Comparison of ENCODE assay signal across 9 cellular contexts in genomic region chr6:44275749-44276648, GRCh38. TPM values are rescaled to one million over a fixed set of nuclear protein-coding genes. Genes with fewer than 3 reads are reported as not detected.
DNase-seq lines count a peak whose midpoint lies in the region; ATAC-seq lines count a peak whose summit lies in the region.
"Had no signal": no experiment of that assay in that cellular context is flagged by ENCODE, and none has a peak within 500 bp of the region (broad histone marks: within the 10 kb centered on the region; RNA-seq: fewer than 3 reads in every experiment).

No MANE protein-coding gene starts in this region.

- H3K4me3 Mint-ChIP-seq in stimulated activated effector memory CD8-positive, alpha-beta T cell treated with anti-CD3 and anti-CD28 coated beads, Interleukin-12 subunit alpha, Interleukin-12 subunit beta, amount 100 ng/mL, for 72 hours = no peak overlapping the region
- H3K4me3 Mint-ChIP-seq: HFFc6 had no signal

- WGBS in right cardiac atrium = 12% methylated on average over 109 of the region's 109 CpGs

- no peaks in the 10 kb centered on the region for H3K4me1 ChIP-seq in right cardiac atrium (ENCODE audit: control insufficient read depth, insufficient read depth, low read length)

- H3K36me3 Mint-ChIP-seq in activated naive CD4-positive, alpha-beta T cell treated with anti-CD3 and anti-CD28 coated beads, Interleukin-2, amount 50 U/mL, for 72 hours = no peaks in the 10 kb centered on the region
- H3K36me3 Mint-ChIP-seq in stimulated activated effector memory CD8-positive, alpha-beta T cell treated with anti-CD3 and anti-CD28 coated beads, Interleukin-12 subunit alpha, Interleukin-12 subunit beta, amount 100 ng/mL, for 72 hours = no peaks in the 10 kb centered on the region

- H3K4me1 Mint-ChIP-seq in stimulated activated effector memory CD8-positive, alpha-beta T cell treated with anti-CD3 and anti-CD28 coated beads, Interleukin-12 subunit alpha, Interleukin-12 subunit beta, amount 100 ng/mL, for 72 hours = peaks cover 10% of the 10 kb centered on the region

- no peaks in the 10 kb centered on the region for H3K27me3 ChIP-seq in right cardiac atrium (ENCODE audit: control insufficient read depth, insufficient read depth)

- intact Hi-C loops in right cardiac atrium (cut with DNase I) = loop anchor here in 1 of 4 donors (10.0 kb wide), 1 partner anchor 59 kb away; no protein-coding TSS in a partner anchor

- H3K27ac ChIP-seq in right cardiac atrium (ENCODE audit: low read length) = no peak overlapping the region

- H3K9me3 ChIP-seq in right cardiac atrium (ENCODE audit: control insufficient read depth, low read length) = no peaks in the 10 kb centered on the region

- DNase-seq in NCI-H510A (lab: John Stamatoyannopoulos, UW) (peak; percentile 30), NCI-H510A treated with DMSO at 0.1 percent for 48 hours (lab: John Stamatoyannopoulos, UW) (no peak), right cardiac atrium (no peak), AML-193 (lab: John Stamatoyannopoulos, UW) (no peak)
- no peak for DNase-seq in activated naive CD4-positive, alpha-beta T cell treated with anti-CD3 and anti-CD28 coated beads, Interleukin-2, amount 50 U/mL, for 72 hours (ENCODE audit: low spot score in 2 of 2)
- no peak for DNase-seq in stimulated activated effector memory CD8-positive, alpha-beta T cell treated with anti-CD3 and anti-CD28 coated beads, Interleukin-12 subunit alpha, Interleukin-12 subunit beta, amount 100 ng/mL, for 72 hours (ENCODE audit: low spot score in 2 of 2)
- no peak for DNase-seq in stimulated activated CD8-positive, alpha-beta memory T cell treated with anti-CD3 and anti-CD28 coated beads, Interleukin-4, amount 100 ng/mL, for 48 hours
- DNase-seq: HFFc6 had no signal

- ATAC-seq in activated naive CD4-positive, alpha-beta T cell treated with anti-CD3 and anti-CD28 coated beads, Interleukin-2, amount 50 U/mL, for 72 hours = peak; percentile 18 to 66
- ATAC-seq in right cardiac atrium (peak; percentile 20 to 24), HG03469 (IDR thresholded peaks at IDR 0.05; ENCODE audit: unreplicated experiment) (no peak)
- ATAC-seq in stimulated activated effector memory CD8-positive, alpha-beta T cell treated with anti-CD3 and anti-CD28 coated beads, Interleukin-12 subunit alpha, Interleukin-12 subunit beta, amount 100 ng/mL, for 72 hours = peak; percentile 58

- H3K4me3 ChIP-seq in right cardiac atrium (ENCODE audit: low read length) = peak overlapping the region; percentile 14

- no peak overlapping the region for H3K27ac Mint-ChIP-seq in activated naive CD4-positive, alpha-beta T cell treated with anti-CD3 and anti-CD28 coated beads, Interleukin-2, amount 50 U/mL, for 72 hours
- H3K27ac Mint-ChIP-seq in stimulated activated effector memory CD8-positive, alpha-beta T cell treated with anti-CD3 and anti-CD28 coated beads, Interleukin-12 subunit alpha, Interleukin-12 subunit beta, amount 100 ng/mL, for 72 hours = no peak overlapping the region
- H3K27ac Mint-ChIP-seq: HFFc6 had no signal

- H3K9me3 Mint-ChIP-seq in activated naive CD4-positive, alpha-beta T cell treated with anti-CD3 and anti-CD28 coated beads, Interleukin-2, amount 50 U/mL, for 72 hours = no peaks in the 10 kb centered on the region
- H3K9me3 Mint-ChIP-seq in stimulated activated effector memory CD8-positive, alpha-beta T cell treated with anti-CD3 and anti-CD28 coated beads, Interleukin-12 subunit alpha, Interleukin-12 subunit beta, amount 100 ng/mL, for 72 hours = no peaks in the 10 kb centered on the region
- H3K9me3 Mint-ChIP-seq: HFFc6 had no signal

RNA-seq across cellular contexts. Expression of gene TMEM151B, which starts 5.7 kb away (rescaled TPM):
- under 1 TPM in 1 of 2 donors, not detected in 1; 0.20 TPM for total RNA-seq in activated naive CD4-positive, alpha-beta T cell treated with anti-CD3 and anti-CD28 coated beads, Interleukin-2, amount 50 U/mL, for 72 hours
- 1 to 10 TPM in 1 of 4 donors, under 1 TPM in 1, not detected in 2; 0.26 to 1.1 TPM for total RNA-seq in right cardiac atrium
- polyA plus RNA-seq in right cardiac atrium = 0.88 TPM
- total RNA-seq: HFFc6 had no signal

RNA-seq across cellular contexts. Expression of gene NFKBIE, which starts 10.6 kb away (rescaled TPM):
- 10 to 100 TPM; 17.7 to 19.9 TPM for total RNA-seq in activated naive CD4-positive, alpha-beta T cell treated with anti-CD3 and anti-CD28 coated beads, Interleukin-2, amount 50 U/mL, for 72 hours
- total RNA-seq in right cardiac atrium = 1 to 10 TPM; 3.7 to 5.5 (median 4.3) TPM
- 2.6 TPM for polyA plus RNA-seq in right cardiac atrium

RNA-seq across cellular contexts. Expression of gene SLC35B2, which starts 18.7 kb away (rescaled TPM):
- 10 to 100 TPM; 18.3 to 23.8 TPM for total RNA-seq in activated naive CD4-positive, alpha-beta T cell treated with anti-CD3 and anti-CD28 coated beads, Interleukin-2, amount 50 U/mL, for 72 hours
- total RNA-seq in right cardiac atrium = 10 to 100 TPM; 21.0 to 25.2 (median 23.0) TPM
- 15.8 TPM for polyA plus RNA-seq in right cardiac atrium

RNA-seq across cellular contexts. Expression of gene HSP90AB1, which starts 29.1 kb away (rescaled TPM):
- total RNA-seq in activated naive CD4-positive, alpha-beta T cell treated with anti-CD3 and anti-CD28 coated beads, Interleukin-2, amount 50 U/mL, for 72 hours = 1,000 to 10,000 TPM; 1,343 to 1,701 TPM
- 100 to 1,000 TPM; 677 to 993 (median 871) TPM for total RNA-seq in right cardiac atrium
- 586 TPM for polyA plus RNA-seq in right cardiac atrium

RNA-seq across cellular contexts. Expression of gene AARS2, which starts 37.1 kb away (rescaled TPM):
- total RNA-seq in activated naive CD4-positive, alpha-beta T cell treated with anti-CD3 and anti-CD28 coated beads, Interleukin-2, amount 50 U/mL, for 72 hours = 10 to 100 TPM in 1 of 2 donors, 1 to 10 TPM in 1; 7.3 to 19.7 TPM
- 10 to 100 TPM in 2 of 4 donors, 1 to 10 TPM in 2; 6.8 to 12.2 (median 9.3) TPM for total RNA-seq in right cardiac atrium
- 4.5 TPM for polyA plus RNA-seq in right cardiac atrium
